Comparison of ENCODE assay signal across 8 cellular contexts in the genomic region with DNA sequence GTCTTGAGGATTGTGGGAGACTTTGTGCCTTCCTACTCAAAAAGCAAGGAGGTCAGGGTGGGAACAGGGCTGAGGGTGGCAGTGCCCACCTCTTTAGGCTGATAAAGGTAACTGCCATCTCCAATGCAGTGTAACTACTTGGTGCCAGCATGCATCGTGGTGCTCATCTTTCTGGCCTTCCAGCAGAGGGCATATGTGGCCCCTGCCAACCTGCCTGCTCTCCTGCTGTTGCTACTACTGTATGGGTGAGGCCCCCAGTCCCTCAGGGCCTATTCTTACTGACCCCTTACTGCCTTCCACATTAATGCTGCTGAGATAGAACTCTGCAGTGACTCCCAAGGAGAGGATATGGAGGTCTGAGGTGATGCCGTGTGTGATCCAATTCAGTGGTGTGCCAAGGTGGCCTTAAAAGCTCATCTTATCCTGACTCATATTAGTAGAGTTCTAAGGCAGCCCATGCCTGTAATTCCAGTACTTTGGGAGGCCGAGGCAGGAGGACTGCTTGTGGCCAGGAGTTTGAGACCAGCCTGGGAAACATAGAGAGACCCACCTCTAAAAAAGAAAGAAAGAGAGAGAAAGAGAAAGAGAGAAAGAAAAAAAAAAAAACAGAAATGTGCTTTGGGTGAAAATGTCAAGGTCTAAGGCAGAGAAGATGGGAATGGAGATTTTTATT. TPM values are rescaled to one million over a fixed set of nuclear protein-coding genes. Genes with fewer than 3 reads are reported as not detected.
DNase-seq lines count a peak whose midpoint lies in the region; ATAC-seq and TF ChIP-seq lines count a peak whose summit lies in the region.

No MANE protein-coding gene starts in this region.

- H3K4ac ChIP-seq in neuronal stem cell (ENCODE audit: low read length), result no peak overlapping the region

- no peak overlapping the region for H2BK5ac ChIP-seq in neuronal stem cell (ENCODE audit: low read length)

- intact Hi-C loops in left lung (cut with DNase I), result no loop called here

- H3K4me3 ChIP-seq in left lung (no peak overlapping the region), neuronal stem cell (ENCODE audit: low read length in 2 of 2) (no peak overlapping the region)

- CTCF ChIA-PET in activated CD8-positive, alpha-beta T cell treated with anti-CD3 and anti-CD28 coated beads, Interleukin-2, amount 10 ng/mL, durations not matched to agents 7 days and 5 days (lab: Charles Lee), result interaction anchor here (1.3 to 2.0 kb wide), 4 partner anchors 10 to 187 kb away, joined by 3 to 7 read pairs (median 4); partner anchors contain the start of gene ARHGAP45

- ATAC-seq in activated CD8-positive, alpha-beta T cell treated with anti-CD3 and anti-CD28 coated beads, Interleukin-2, amount 10 ng/mL, durations not matched to agents 7 days and 5 days, result peak; percentile 31
- ATAC-seq in left lung (peak; percentile 63), GM21367 (IDR thresholded peaks at IDR 0.05; ENCODE audit: unreplicated experiment) (no peak)

- no peak overlapping the region for H3K18ac ChIP-seq in neuronal stem cell (ENCODE audit: low read length)

- H3K27ac ChIP-seq in KOPT-K1 (ENCODE audit: low read depth, low read length, poor library complexity, severe bottlenecking) (peak overlapping the region; percentile 68), left lung (no peak overlapping the region), neuronal stem cell (replicated peaks; ENCODE audit: low read length) (no peak overlapping the region)

- no peaks in the 10 kb centered on the region for H3K9me3 Mint-ChIP-seq in activated CD8-positive, alpha-beta T cell treated with anti-CD3 and anti-CD28 coated beads, Interleukin-2, amount 10 ng/mL, durations not matched to agents 7 days and 5 days (ENCODE audit: insufficient read depth)

- H3K36me3 Mint-ChIP-seq in activated CD8-positive, alpha-beta T cell treated with anti-CD3 and anti-CD28 coated beads, Interleukin-2, amount 10 ng/mL, durations not matched to agents 7 days and 5 days (ENCODE audit: low read depth), result peaks cover 52% of the 10 kb centered on the region

- no peak overlapping the region for H3K23ac ChIP-seq in neuronal stem cell (ENCODE audit: low read depth, low read length, poor library complexity)

- H4K8ac ChIP-seq in neuronal stem cell (ENCODE audit: low read depth, low read length), result no peak overlapping the region

- H3K4me1 Mint-ChIP-seq in activated CD8-positive, alpha-beta T cell treated with anti-CD3 and anti-CD28 coated beads, Interleukin-2, amount 10 ng/mL, durations not matched to agents 7 days and 5 days (ENCODE audit: low read depth), result peaks cover 15% of the 10 kb centered on the region

- H2BK120ac ChIP-seq in neuronal stem cell (ENCODE audit: low read depth, low read length), result no peak overlapping the region

- no peak overlapping the region for H3K27ac Mint-ChIP-seq in activated CD8-positive, alpha-beta T cell treated with anti-CD3 and anti-CD28 coated beads, Interleukin-2, amount 10 ng/mL, durations not matched to agents 7 days and 5 days

- H3K4me2 ChIP-seq in neuronal stem cell (ENCODE audit: insufficient read depth, low read length, poor library complexity, severe bottlenecking), result no peak overlapping the region

- H2AFZ ChIP-seq in neuronal stem cell (ENCODE audit: low read length), result no peak overlapping the region

- H3K4me3 Mint-ChIP-seq in activated CD8-positive, alpha-beta T cell treated with anti-CD3 and anti-CD28 coated beads, Interleukin-2, amount 10 ng/mL, durations not matched to agents 7 days and 5 days, result no peak overlapping the region

- H3K27me3 ChIP-seq in left lung (no peaks in the 10 kb centered on the region), neuronal stem cell (ENCODE audit: control insufficient read depth in 3 of 3, insufficient read depth in 3 of 3, low read depth in 1 of 3, low read length in 3 of 3) (no peaks in the 10 kb centered on the region)

- no peak overlapping the region for H2BK15ac ChIP-seq in neuronal stem cell (ENCODE audit: low read length)

- no peak overlapping the region for H2AK5ac ChIP-seq in neuronal stem cell (ENCODE audit: low read depth, low read length)

- H3K79me1 ChIP-seq in neuronal stem cell (ENCODE audit: low read depth, low read length), result no peaks in the 10 kb centered on the region

- H3K36me3 ChIP-seq in KOPT-K1 (ENCODE audit: insufficient read depth, low read length) (peaks cover 4% of the 10 kb centered on the region; the same call in 1 of the 2 replicates), left lung (peaks cover 0 to 57% of the 10 kb centered on the region in 2 donors), neuronal stem cell (replicated peaks in 1 of 2; ENCODE audit: control insufficient read depth in 2 of 2, insufficient read depth in 2 of 2, low read length in 2 of 2) (peaks cover 0 to 4% of the 10 kb centered on the region in 2 donors)

- POLR2A ChIA-PET in activated CD8-positive, alpha-beta T cell treated with anti-CD3 and anti-CD28 coated beads, Interleukin-2, amount 10 ng/mL, durations not matched to agents 7 days and 5 days (lab: Charles Lee), result interaction anchor here (0.7 to 1.2 kb wide), 2 partner anchors 30 to 135 kb away, joined by 3 to 4 read pairs; no protein-coding TSS in a partner anchor

- no peak overlapping the region for H3K9ac ChIP-seq in neuronal stem cell (ENCODE audit: low read depth, low read length, poor library complexity)

- no peaks in the 10 kb centered on the region for H3K27me3 Mint-ChIP-seq in activated CD8-positive, alpha-beta T cell treated with anti-CD3 and anti-CD28 coated beads, Interleukin-2, amount 10 ng/mL, durations not matched to agents 7 days and 5 days (ENCODE audit: low read depth)

- H3K4me1 ChIP-seq in left lung, result no peaks in the 10 kb centered on the region
- no peaks in the 10 kb centered on the region for H3K4me1 ChIP-seq in neuronal stem cell (ENCODE audit: control insufficient read depth in 2 of 2, insufficient read depth in 1 of 2, low read depth in 1 of 2, low read length in 2 of 2)

- H2BK12ac ChIP-seq in neuronal stem cell (ENCODE audit: low read length), result no peak overlapping the region

- H3K9me3 ChIP-seq in KOPT-K1 (ENCODE audit: insufficient read depth, low read length, poor library complexity, severe bottlenecking), result no peaks in the 10 kb centered on the region
- H3K9me3 ChIP-seq in left lung, result peaks cover 0 to 31% of the 10 kb centered on the region in 2 donors
- peaks cover 0 to 34% of the 10 kb centered on the region in 2 donors for H3K9me3 ChIP-seq in neuronal stem cell (replicated peaks in 1 of 2; ENCODE audit: control insufficient read depth in 2 of 2, insufficient read depth in 1 of 2, low read depth in 1 of 2, low read length in 2 of 2)

- H4K91ac ChIP-seq in neuronal stem cell (ENCODE audit: low read depth, low read length, poor library complexity), result no peak overlapping the region

- no peak for TF ChIP-seq CTCF in left lung (IDR thresholded peaks at IDR 0.05)

- WGBS in neuronal stem cell (ENCODE audit: extremely low coverage in 2 of 2, insufficient read length in 2 of 2, insufficient replicate concordance in 1 of 2), 2 donors, result no CpG with 5 or more reads among the region's 3 CpGs

- no peak overlapping the region for H3K14ac ChIP-seq in neuronal stem cell (ENCODE audit: low read length)

- DNase-seq in DMS53 treated with DMSO at 0.1 percent for 48 hours (lab: John Stamatoyannopoulos, UW; ENCODE audit: unreplicated experiment) (peak; percentile 22), left lung (no peak), erythroblast (lab: John Stamatoyannopoulos, UW) (no peak), DMS153 (lab: John Stamatoyannopoulos, UW) (no peak), neuronal stem cell (ENCODE audit: low spot score) (no peak)
- DNase-seq in activated CD8-positive, alpha-beta T cell treated with anti-CD3 and anti-CD28 coated beads, Interleukin-2, amount 10 ng/mL, durations not matched to agents 7 days and 5 days, result no peak

- TF ChIP-seq POLR2A in erythroblast (IDR thresholded peaks at IDR 0.05; ENCODE audit: low read length), result no peak

RNA-seq across cellular contexts. Expression of gene ARHGAP45, which starts 9.6 kb away (rescaled TPM):
- 100 to 1,000 TPM; 433 to 445 TPM for total RNA-seq in activated CD8-positive, alpha-beta T cell treated with anti-CD3 and anti-CD28 coated beads, Interleukin-2, amount 10 ng/mL, durations not matched to agents 7 days and 5 days
- 10 to 100 TPM; 71.1 to 83.8 TPM for total RNA-seq in left lung
- polyA plus RNA-seq in neuronal stem cell (2013, experiment 1 of 2), result 6.9 TPM
- polyA plus RNA-seq in neuronal stem cell (2013, experiment 2 of 2), result 7.4 TPM

RNA-seq across cellular contexts. Expression of gene ABCA7, which starts 17.4 kb away (rescaled TPM):
- 10 to 100 TPM; 76.6 to 77.5 TPM for total RNA-seq in activated CD8-positive, alpha-beta T cell treated with anti-CD3 and anti-CD28 coated beads, Interleukin-2, amount 10 ng/mL, durations not matched to agents 7 days and 5 days
- total RNA-seq in left lung, result 10 to 100 TPM; 49.6 to 52.2 TPM
- polyA plus RNA-seq in neuronal stem cell (2013, experiment 1 of 2), result 9.4 TPM
- 8.0 TPM for polyA plus RNA-seq in neuronal stem cell (2013, experiment 2 of 2)

RNA-seq across cellular contexts. Expression of gene CNN2, which starts 30.9 kb away (rescaled TPM):
- total RNA-seq in activated CD8-positive, alpha-beta T cell treated with anti-CD3 and anti-CD28 coated beads, Interleukin-2, amount 10 ng/mL, durations not matched to agents 7 days and 5 days, result 100 to 1,000 TPM; 417 to 455 TPM
- 100 to 1,000 TPM; 250 to 259 TPM for total RNA-seq in left lung
- 235 TPM for polyA plus RNA-seq in neuronal stem cell (2013, experiment 1 of 2)
- polyA plus RNA-seq in neuronal stem cell (2013, experiment 2 of 2), result 243 TPM

RNA-seq across cellular contexts. Expression of gene RNU6-2, which starts 36.0 kb away (rescaled TPM):
- not detected for total RNA-seq in activated CD8-positive, alpha-beta T cell treated with anti-CD3 and anti-CD28 coated beads, Interleukin-2, amount 10 ng/mL, durations not matched to agents 7 days and 5 days
- not detected for total RNA-seq in left lung
- not detected for polyA plus RNA-seq in neuronal stem cell (2013, experiment 1 of 2)
- not detected for polyA plus RNA-seq in neuronal stem cell (2013, experiment 2 of 2)

RNA-seq across cellular contexts. Expression of gene TMEM259, which starts 36.4 kb away (rescaled TPM):
- total RNA-seq in activated CD8-positive, alpha-beta T cell treated with anti-CD3 and anti-CD28 coated beads, Interleukin-2, amount 10 ng/mL, durations not matched to agents 7 days and 5 days, result 100 to 1,000 TPM; 153 to 160 TPM
- total RNA-seq in left lung, result 100 to 1,000 TPM; 135 to 154 TPM
- 113 TPM for polyA plus RNA-seq in neuronal stem cell (2013, experiment 1 of 2)
- polyA plus RNA-seq in neuronal stem cell (2013, experiment 2 of 2), result 111 TPM

Comparison
In these comparisons a context has a peak if more than half of its experiments do, and no peak if none do; other contexts are left out.
1. RNA of gene ARHGAP45, which starts 9.6 kb away (total RNA-seq): 433 to 445 TPM in activated CD8-positive, alpha-beta T cell treated with anti-CD3 and anti-CD28 coated beads, Interleukin-2, amount 10 ng/mL, durations not matched to agents 7 days and 5 days; 71.1 to 83.8 TPM in left lung; every median in the first group is over 4 times any median in the second.